6 cellular contexts compared by ENCODE assay signal in genomic region chr18:14488789-14489188, GRCh38. TPM values are rescaled to one million over a fixed set of nuclear protein-coding genes. Genes with fewer than 3 reads are reported as not detected.
"Had no signal": no experiment of that assay in that cellular context is flagged by ENCODE, and none has a peak within 500 bp of the region (broad histone marks: within the 10 kb centered on the region; RNA-seq: fewer than 3 reads in every experiment).

No MANE protein-coding gene starts in this region.

RNA-seq across cellular contexts. Expression of gene POTEC, which starts 54.6 kb away (rescaled TPM):
- total RNA-seq: GM23248, GM23338, H7, H9, HFFc6 had no signal
- polyA plus RNA-seq: GM23248, GM23338, H1 had no signal
